ENCODE assay signal across 1 cellular context in the genomic region with DNA sequence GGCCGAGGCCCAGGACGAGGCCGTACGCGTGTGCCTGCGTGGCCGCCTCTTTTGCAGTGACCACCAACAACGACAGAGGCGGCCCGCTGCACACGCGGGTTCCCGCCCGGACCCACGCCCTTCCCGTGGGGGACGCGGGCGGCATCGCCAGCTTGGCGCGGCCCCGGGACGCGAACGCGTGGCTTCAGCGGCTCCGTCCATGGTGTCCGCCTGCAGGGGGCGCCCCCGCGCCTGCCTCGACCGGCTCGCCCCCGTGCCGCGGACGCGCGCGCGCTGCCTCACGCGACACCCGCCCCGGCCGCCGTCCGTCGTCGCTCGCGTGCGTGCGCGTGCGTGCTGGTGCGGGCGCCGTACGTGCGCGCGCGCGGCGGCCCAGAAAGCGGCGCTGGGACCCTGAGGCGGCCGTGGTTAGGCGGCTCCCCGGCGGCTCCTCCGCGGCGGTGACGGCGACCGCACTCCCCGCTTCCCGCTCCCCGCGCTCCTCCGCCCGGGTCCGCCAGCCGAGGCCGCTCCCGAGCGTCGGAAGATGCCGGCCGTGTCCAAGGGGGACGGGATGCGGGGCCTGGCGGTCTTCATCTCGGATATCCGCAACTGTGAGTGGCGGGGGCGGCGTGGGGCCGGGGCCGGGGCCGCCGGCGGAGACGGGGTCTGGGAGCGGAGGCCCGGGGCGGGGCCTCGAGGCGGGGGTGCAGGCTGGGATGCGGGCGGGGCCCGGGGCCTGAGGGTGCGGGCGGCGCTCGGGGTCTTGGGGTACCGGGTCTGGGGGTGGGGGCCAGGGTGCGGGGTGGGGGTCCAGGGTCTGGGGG.
TF ChIP-seq lines count a peak whose summit lies in the region.

Gene AP2A2, plus strand, starts transcription at position 375 of the 806 bp plus-strand sequence. Its CDS starts 152 bp downstream, at position 527.

TF ChIP-seq in HepG2, 621 proteins besides CTCF, POLR2A, EP300 and RAD21 (continued from another document and continues in another):
- TF ChIP-seq ZNF180 (CRISPR knock-in tag; IDR thresholded peaks at IDR 0.05; ENCODE audit: borderline replicate concordance, low read depth) (no peak), ZNF761 (CRISPR knock-in tag; conservative IDR thresholded peaks at IDR 0.05) (no peak; the same call in 1 of the 2 replicates), ARHGAP35 (CRISPR knock-in tag; IDR thresholded peaks at IDR 0.05; ENCODE audit: borderline replicate concordance) (no peak), PHF20 (CRISPR knock-in tag; IDR thresholded peaks at IDR 0.05) (no peak), SP4 (CRISPR knock-in tag; IDR thresholded peaks at IDR 0.05) (no peak; the same call in 1 of the 2 replicates), ZFP1 (CRISPR knock-in tag; IDR thresholded peaks at IDR 0.05) (no peak), NFIB (CRISPR knock-in tag; IDR thresholded peaks at IDR 0.05; ENCODE audit: borderline replicate concordance) (no peak), E2F1 (CRISPR knock-in tag; IDR thresholded peaks at IDR 0.05) (no peak), ZBTB43 (CRISPR knock-in tag; conservative IDR thresholded peaks at IDR 0.05) (peak; percentile 18; the same call in 1 of the 2 replicates), ATF7 (IDR thresholded peaks at IDR 0.05) (no peak), ATF7 (CRISPR knock-in tag; IDR thresholded peaks at IDR 0.05) (no peak), ZEB1 (IDR thresholded peaks at IDR 0.05; ENCODE audit: insufficient replicate concordance, low read depth) (no peak), NR2F2 (IDR thresholded peaks at IDR 0.05; ENCODE audit: borderline replicate concordance, low read depth) (no peak), ZNF335 (CRISPR knock-in tag; IDR thresholded peaks at IDR 0.05) (no peak), ZNF329 (CRISPR knock-in tag; IDR thresholded peaks at IDR 0.05; ENCODE audit: low read depth) (no peak), ZNF644 (CRISPR knock-in tag; IDR thresholded peaks at IDR 0.05; ENCODE audit: low read depth) (no peak), GATA4 (IDR thresholded peaks at IDR 0.05; ENCODE audit: borderline replicate concordance, low read depth) (no peak), ZNF121 (CRISPR knock-in tag; IDR thresholded peaks at IDR 0.05) (no peak; the same call in 1 of the 2 replicates), ARNT (IDR thresholded peaks at IDR 0.05) (no peak), KLF15 (CRISPR knock-in tag; IDR thresholded peaks at IDR 0.05; ENCODE audit: borderline replicate concordance) (no peak), DNMT3B (CRISPR knock-in tag; conservative IDR thresholded peaks at IDR 0.05) (no peak), TOE1 (CRISPR knock-in tag; IDR thresholded peaks at IDR 0.05) (no peak), ZNF512B (CRISPR knock-in tag; IDR thresholded peaks at IDR 0.05; ENCODE audit: borderline replicate concordance) (no peak), ZSCAN25 (CRISPR knock-in tag; IDR thresholded peaks at IDR 0.05) (no peak), CEBPB (IDR thresholded peaks at IDR 0.05; ENCODE audit: borderline replicate concordance, low read depth, low read length) (no peak), ZNF552 (CRISPR knock-in tag; IDR thresholded peaks at IDR 0.05; ENCODE audit: borderline replicate concordance) (no peak), IKZF4 (CRISPR knock-in tag; IDR thresholded peaks at IDR 0.05; ENCODE audit: borderline replicate concordance, low read depth, not compliant biosample characterization) (peak; percentile 71), ZNF547 (CRISPR knock-in tag; IDR thresholded peaks at IDR 0.05) (no peak; the same call in 1 of the 2 replicates), ZNF446 (CRISPR knock-in tag; IDR thresholded peaks at IDR 0.05) (no peak), NCOA2 (CRISPR knock-in tag; IDR thresholded peaks at IDR 0.05) (no peak), ZBTB7A (CRISPR knock-in tag; IDR thresholded peaks at IDR 0.05) (no peak), NFATC3 (CRISPR knock-in tag; IDR thresholded peaks at IDR 0.05) (no peak), ONECUT2 (CRISPR knock-in tag; IDR thresholded peaks at IDR 0.05) (no peak), LCORL (IDR thresholded peaks at IDR 0.05) (no peak), LCORL (CRISPR knock-in tag; IDR thresholded peaks at IDR 0.05) (no peak; the same call in 1 of the 2 replicates), ZNF234 (CRISPR knock-in tag; conservative IDR thresholded peaks at IDR 0.05) (no peak), TARDBP (CRISPR knock-in tag; IDR thresholded peaks at IDR 0.05) (0 out of 2 replicates have a peak, but pooled peaks have one; percentile 30), MED8 (CRISPR knock-in tag; IDR thresholded peaks at IDR 0.05; ENCODE audit: insufficient replicate concordance) (no peak)
- TF ChIP-seq, protein P1, sequence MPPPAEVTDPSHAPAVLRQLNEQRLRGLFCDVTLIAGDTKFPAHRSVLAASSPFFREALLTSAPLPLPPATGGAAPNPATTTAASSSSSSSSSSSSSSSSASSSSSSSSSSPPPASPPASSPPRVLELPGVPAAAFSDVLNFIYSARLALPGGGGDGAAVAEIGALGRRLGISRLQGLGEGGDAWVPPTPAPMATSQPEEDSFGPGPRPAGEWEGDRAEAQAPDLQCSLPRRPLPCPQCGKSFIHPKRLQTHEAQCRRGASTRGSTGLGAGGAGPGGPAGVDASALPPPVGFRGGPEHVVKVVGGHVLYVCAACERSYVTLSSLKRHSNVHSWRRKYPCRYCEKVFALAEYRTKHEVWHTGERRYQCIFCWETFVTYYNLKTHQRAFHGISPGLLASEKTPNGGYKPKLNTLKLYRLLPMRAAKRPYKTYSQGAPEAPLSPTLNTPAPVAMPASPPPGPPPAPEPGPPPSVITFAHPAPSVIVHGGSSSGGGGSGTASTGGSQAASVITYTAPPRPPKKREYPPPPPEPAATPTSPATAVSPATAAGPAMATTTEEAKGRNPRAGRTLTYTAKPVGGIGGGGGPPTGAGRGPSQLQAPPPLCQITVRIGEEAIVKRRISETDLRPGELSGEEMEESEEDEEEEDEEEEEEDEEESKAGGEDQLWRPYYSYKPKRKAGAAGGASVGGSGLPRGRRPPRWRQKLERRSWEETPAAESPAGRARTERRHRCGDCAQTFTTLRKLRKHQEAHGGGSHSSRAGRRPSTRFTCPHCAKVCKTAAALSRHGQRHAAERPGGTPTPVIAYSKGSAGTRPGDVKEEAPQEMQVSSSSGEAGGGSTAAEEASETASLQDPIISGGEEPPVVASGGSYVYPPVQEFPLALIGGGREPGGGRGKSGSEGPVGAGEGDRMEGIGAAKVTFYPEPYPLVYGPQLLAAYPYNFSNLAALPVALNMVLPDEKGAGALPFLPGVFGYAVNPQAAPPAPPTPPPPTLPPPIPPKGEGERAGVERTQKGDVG (CRISPR knock-in tag; IDR thresholded peaks at IDR 0.05; ENCODE audit: borderline replicate concordance), result no peak
- TF ChIP-seq, protein P2, sequence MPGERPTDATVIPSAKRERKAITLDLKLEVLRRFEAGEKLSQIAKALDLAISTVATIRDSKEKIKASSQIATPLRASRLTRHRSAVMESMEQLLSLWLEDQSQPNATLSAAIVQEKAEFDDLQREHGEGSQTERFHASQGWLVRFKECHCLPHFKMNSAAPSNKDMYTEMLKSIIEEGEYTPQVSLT (CRISPR knock-in tag; IDR thresholded peaks at IDR 0.05; ENCODE audit: borderline replicate concordance, low read depth), result no peak; the same call in 1 of the 2 replicates
- TF ChIP-seq, protein P3, sequence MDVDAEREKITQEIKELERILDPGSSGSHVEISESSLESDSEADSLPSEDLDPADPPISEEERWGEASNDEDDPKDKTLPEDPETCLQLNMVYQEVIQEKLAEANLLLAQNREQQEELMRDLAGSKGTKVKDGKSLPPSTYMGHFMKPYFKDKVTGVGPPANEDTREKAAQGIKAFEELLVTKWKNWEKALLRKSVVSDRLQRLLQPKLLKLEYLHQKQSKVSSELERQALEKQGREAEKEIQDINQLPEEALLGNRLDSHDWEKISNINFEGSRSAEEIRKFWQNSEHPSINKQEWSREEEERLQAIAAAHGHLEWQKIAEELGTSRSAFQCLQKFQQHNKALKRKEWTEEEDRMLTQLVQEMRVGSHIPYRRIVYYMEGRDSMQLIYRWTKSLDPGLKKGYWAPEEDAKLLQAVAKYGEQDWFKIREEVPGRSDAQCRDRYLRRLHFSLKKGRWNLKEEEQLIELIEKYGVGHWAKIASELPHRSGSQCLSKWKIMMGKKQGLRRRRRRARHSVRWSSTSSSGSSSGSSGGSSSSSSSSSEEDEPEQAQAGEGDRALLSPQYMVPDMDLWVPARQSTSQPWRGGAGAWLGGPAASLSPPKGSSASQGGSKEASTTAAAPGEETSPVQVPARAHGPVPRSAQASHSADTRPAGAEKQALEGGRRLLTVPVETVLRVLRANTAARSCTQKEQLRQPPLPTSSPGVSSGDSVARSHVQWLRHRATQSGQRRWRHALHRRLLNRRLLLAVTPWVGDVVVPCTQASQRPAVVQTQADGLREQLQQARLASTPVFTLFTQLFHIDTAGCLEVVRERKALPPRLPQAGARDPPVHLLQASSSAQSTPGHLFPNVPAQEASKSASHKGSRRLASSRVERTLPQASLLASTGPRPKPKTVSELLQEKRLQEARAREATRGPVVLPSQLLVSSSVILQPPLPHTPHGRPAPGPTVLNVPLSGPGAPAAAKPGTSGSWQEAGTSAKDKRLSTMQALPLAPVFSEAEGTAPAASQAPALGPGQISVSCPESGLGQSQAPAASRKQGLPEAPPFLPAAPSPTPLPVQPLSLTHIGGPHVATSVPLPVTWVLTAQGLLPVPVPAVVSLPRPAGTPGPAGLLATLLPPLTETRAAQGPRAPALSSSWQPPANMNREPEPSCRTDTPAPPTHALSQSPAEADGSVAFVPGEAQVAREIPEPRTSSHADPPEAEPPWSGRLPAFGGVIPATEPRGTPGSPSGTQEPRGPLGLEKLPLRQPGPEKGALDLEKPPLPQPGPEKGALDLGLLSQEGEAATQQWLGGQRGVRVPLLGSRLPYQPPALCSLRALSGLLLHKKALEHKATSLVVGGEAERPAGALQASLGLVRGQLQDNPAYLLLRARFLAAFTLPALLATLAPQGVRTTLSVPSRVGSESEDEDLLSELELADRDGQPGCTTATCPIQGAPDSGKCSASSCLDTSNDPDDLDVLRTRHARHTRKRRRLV (CRISPR knock-in tag; IDR thresholded peaks at IDR 0.05), result no peak
- TF ChIP-seq, protein P4, sequence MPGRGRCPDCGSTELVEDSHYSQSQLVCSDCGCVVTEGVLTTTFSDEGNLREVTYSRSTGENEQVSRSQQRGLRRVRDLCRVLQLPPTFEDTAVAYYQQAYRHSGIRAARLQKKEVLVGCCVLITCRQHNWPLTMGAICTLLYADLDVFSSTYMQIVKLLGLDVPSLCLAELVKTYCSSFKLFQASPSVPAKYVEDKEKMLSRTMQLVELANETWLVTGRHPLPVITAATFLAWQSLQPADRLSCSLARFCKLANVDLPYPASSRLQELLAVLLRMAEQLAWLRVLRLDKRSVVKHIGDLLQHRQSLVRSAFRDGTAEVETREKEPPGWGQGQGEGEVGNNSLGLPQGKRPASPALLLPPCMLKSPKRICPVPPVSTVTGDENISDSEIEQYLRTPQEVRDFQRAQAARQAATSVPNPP (CRISPR knock-in tag; IDR thresholded peaks at IDR 0.05), result no peak
- TF ChIP-seq, protein P5, sequence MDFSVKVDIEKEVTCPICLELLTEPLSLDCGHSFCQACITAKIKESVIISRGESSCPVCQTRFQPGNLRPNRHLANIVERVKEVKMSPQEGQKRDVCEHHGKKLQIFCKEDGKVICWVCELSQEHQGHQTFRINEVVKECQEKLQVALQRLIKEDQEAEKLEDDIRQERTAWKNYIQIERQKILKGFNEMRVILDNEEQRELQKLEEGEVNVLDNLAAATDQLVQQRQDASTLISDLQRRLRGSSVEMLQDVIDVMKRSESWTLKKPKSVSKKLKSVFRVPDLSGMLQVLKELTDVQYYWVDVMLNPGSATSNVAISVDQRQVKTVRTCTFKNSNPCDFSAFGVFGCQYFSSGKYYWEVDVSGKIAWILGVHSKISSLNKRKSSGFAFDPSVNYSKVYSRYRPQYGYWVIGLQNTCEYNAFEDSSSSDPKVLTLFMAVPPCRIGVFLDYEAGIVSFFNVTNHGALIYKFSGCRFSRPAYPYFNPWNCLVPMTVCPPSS (IDR thresholded peaks at IDR 0.05), result no peak
